In the genomic region with DNA sequence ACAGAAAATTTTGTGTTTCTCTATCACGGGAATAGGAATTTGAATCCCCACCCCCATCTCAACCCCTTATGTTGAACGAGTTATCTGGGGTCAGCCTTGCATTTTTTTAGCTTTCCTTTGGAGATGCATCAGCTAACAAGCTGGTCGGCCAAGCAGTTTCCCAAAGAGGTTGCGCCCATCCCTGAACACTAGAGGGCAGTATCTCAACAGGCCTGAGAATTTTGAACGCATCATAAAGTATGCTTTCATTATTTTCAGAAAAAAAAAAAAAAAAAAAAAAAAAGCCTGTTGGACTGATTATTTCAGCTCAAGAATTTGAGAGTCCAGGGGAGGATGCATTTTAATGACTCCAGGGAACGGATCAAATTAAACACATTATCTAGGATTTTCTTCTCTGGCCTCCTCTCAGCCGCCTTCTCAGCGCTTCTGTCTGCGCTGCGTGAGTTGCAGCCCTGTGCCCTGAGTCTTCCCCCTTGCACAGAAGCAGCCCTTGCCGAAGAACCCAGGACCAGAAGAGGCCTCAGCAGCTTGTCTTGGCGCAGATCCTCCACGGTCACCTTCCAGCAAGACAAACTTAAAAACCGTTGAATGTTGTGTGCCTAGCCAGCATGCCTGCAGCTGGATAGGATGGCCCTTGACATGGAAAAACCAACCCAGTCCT, we compare ENCODE assay signal across 8 cellular contexts.
DNase-seq lines count a peak whose midpoint lies in the region; ATAC-seq and TF ChIP-seq lines count a peak whose summit lies in the region.

No MANE protein-coding gene starts in this region.

- DNase-seq in CD14-positive monocyte (ENCODE audit: low spot score) = peak; percentile 60
- peak; percentile 69 for DNase-seq in NCI-H345 (lab: John Stamatoyannopoulos, UW)
- DNase-seq in activated CD8-positive, alpha-beta T cell treated with anti-CD3 and anti-CD28 coated beads for 36 hours = peak; percentile 76
- peak; percentile 60 for DNase-seq in endothelial cell (ENCODE audit: low spot score)
- DNase-seq in mucosa of descending colon = peak in 2 of 3 donors; percentile 52 to 68
- DNase-seq in stimulated activated CD8-positive, alpha-beta memory T cell treated with anti-CD3 and anti-CD28 coated beads, Interleukin-7, amount 100 ng/mL, for 4 hours (ENCODE audit: low read depth in 2 of 2) = peak; percentile 41 to 45

- H3K4me3 ChIP-seq in mucosa of descending colon = no peak overlapping the region

- no peaks in the 10 kb centered on the region for H3K9me3 ChIP-seq in mucosa of descending colon

- H3K9me3 Mint-ChIP-seq in CD14-positive monocyte = peaks cover 0 to 5% (median 0%) of the 10 kb centered on the region in 7 donors
- H3K9me3 Mint-ChIP-seq in activated CD8-positive, alpha-beta T cell treated with anti-CD3 and anti-CD28 coated beads for 36 hours = no peaks in the 10 kb centered on the region
- H3K9me3 Mint-ChIP-seq in endothelial cell (ENCODE audit: unreplicated experiment) = no peaks in the 10 kb centered on the region

- peak; percentile 40 for ATAC-seq in GM21360 (IDR thresholded peaks at IDR 0.05; ENCODE audit: unreplicated experiment)
- peak; percentile 84 for ATAC-seq in activated CD8-positive, alpha-beta T cell treated with anti-CD3 and anti-CD28 coated beads for 36 hours
- ATAC-seq in mucosa of descending colon = peak; percentile 73
- ATAC-seq in HG02571 (IDR thresholded peaks at IDR 0.05; ENCODE audit: unreplicated experiment) = no peak

- H3K36me3 Mint-ChIP-seq in CD14-positive monocyte (no peaks in the 10 kb centered on the region), endothelial cell (ENCODE audit: low read depth, unreplicated experiment) (no peaks in the 10 kb centered on the region)
- H3K36me3 Mint-ChIP-seq in activated CD8-positive, alpha-beta T cell treated with anti-CD3 and anti-CD28 coated beads for 36 hours (ENCODE audit: low read depth) = no peaks in the 10 kb centered on the region

- H3K4me1 Mint-ChIP-seq in CD14-positive monocyte = peaks cover 12% of the 10 kb centered on the region
- peaks cover 2% of the 10 kb centered on the region for H3K4me1 Mint-ChIP-seq in activated CD8-positive, alpha-beta T cell treated with anti-CD3 and anti-CD28 coated beads for 36 hours (ENCODE audit: low read depth)
- no peaks in the 10 kb centered on the region for H3K4me1 Mint-ChIP-seq in endothelial cell (ENCODE audit: unreplicated experiment)

- CTCF ChIA-PET in activated CD8-positive, alpha-beta T cell treated with anti-CD3 and anti-CD28 coated beads for 36 hours (lab: Charles Lee) = interaction anchor here (0.6 to 4.1 kb wide), 48 partner anchors 8 to 528 kb away, joined by 3 to 37 read pairs (median 4); partner anchors contain the start of gene GZMH

- POLR2A ChIA-PET in activated CD8-positive, alpha-beta T cell treated with anti-CD3 and anti-CD28 coated beads for 36 hours (lab: Charles Lee) = interaction anchor here (0.9 to 1.0 kb wide), 3 partner anchors 17 to 37 kb away, joined by 3 to 4 read pairs (median 3); no protein-coding TSS in a partner anchor

- H3K4me3 Mint-ChIP-seq in CD14-positive monocyte = no peak overlapping the region
- no peak overlapping the region for H3K4me3 Mint-ChIP-seq in activated CD8-positive, alpha-beta T cell treated with anti-CD3 and anti-CD28 coated beads for 36 hours
- no peak overlapping the region for H3K4me3 Mint-ChIP-seq in endothelial cell (ENCODE audit: unreplicated experiment)

- intact Hi-C loops in CD14-positive monocyte (cut with micrococcal nuclease) (no loop called here), mucosa of descending colon (cut with DNase I, micrococcal nuclease) (no loop called here)
- intact Hi-C loops in activated CD8-positive, alpha-beta T cell treated with anti-CD3 and anti-CD28 coated beads for 36 hours (cut with micrococcal nuclease) = loop anchor here (5.0 kb wide), 2 partner anchors 422 to 442 kb away; no protein-coding TSS in a partner anchor

- H3K27me3 Mint-ChIP-seq in CD14-positive monocyte (ENCODE audit: low read depth in 3 of 3) (no peaks in the 10 kb centered on the region), endothelial cell (ENCODE audit: unreplicated experiment) (no peaks in the 10 kb centered on the region)
- peaks cover 2% of the 10 kb centered on the region for H3K27me3 Mint-ChIP-seq in activated CD8-positive, alpha-beta T cell treated with anti-CD3 and anti-CD28 coated beads for 36 hours

- no peaks in the 10 kb centered on the region for H3K36me3 ChIP-seq in mucosa of descending colon (ENCODE audit: low read depth)

- H3K27ac Mint-ChIP-seq in CD14-positive monocyte (peak overlapping the region in 1 of 7 donors; percentile 50), endothelial cell (ENCODE audit: unreplicated experiment) (no peak overlapping the region)
- no peak overlapping the region for H3K27ac Mint-ChIP-seq in activated CD8-positive, alpha-beta T cell treated with anti-CD3 and anti-CD28 coated beads for 36 hours

- no peaks in the 10 kb centered on the region for H3K4me1 ChIP-seq in mucosa of descending colon (ENCODE audit: low read depth)

- TF ChIP-seq CTCF in CD14-positive monocyte (IDR thresholded peaks at IDR 0.05) = peak; percentile 82
- peak; percentile 80 for TF ChIP-seq CTCF in activated CD8-positive, alpha-beta T cell treated with anti-CD3 and anti-CD28 coated beads for 36 hours (IDR thresholded peaks at IDR 0.05)
- TF ChIP-seq CTCF in endothelial cell (IDR thresholded peaks at IDR 0.05; ENCODE audit: unreplicated experiment) = peak; percentile 69
- peak; percentile 67 for TF ChIP-seq CTCF in mucosa of descending colon (IDR thresholded peaks at IDR 0.05)
